19 cellular contexts compared by ENCODE assay signal in the genomic region with DNA sequence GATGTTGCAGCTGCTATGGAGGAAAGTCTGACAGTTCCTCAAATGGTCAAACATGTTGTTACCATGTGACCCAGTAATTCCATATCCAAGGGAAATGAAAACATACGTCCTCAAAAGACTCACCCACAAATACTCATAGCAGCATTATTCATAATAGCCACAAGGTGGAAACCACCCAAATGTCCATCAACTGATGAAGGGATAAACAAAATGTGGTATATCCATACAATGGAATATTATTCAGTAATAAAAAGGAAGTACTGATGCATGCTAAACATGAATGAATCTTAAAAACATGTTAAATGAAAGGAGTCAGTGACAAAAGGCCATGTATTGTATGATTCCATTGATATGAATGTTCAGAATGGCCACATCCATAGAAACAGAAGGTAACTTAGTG.
DNase-seq lines count a peak whose midpoint lies in the region; ATAC-seq and TF ChIP-seq lines count a peak whose summit lies in the region.
"Had no signal": no experiment of that assay in that cellular context is flagged by ENCODE, and none has a peak within 500 bp of the region (broad histone marks: within the 10 kb centered on the region; RNA-seq: fewer than 3 reads in every experiment).

No MANE protein-coding gene starts in this region.

- peaks cover 20% of the 10 kb centered on the region for H3K36me3 Mint-ChIP-seq in CD8-positive, alpha-beta T cell
- H3K36me3 Mint-ChIP-seq in endodermal cell (ENCODE audit: low read depth), result peaks cover 2% of the 10 kb centered on the region
- no peaks in the 10 kb centered on the region for H3K36me3 Mint-ChIP-seq in natural killer cell treated with Interleukin-12 subunit alpha and Interleukin-12 subunit beta and Interleukin-15 and Interleukin-18, amount 100 ng/mL, for 72 hours

- POLR2A ChIA-PET in CD8-positive, alpha-beta T cell (lab: Charles Lee), result no interaction called here
- POLR2A ChIA-PET in SK-N-SH (lab: Yijun Ruan, JAX), result no interaction called here

- peaks cover 73% of the 10 kb centered on the region for H3K4me1 Mint-ChIP-seq in CD8-positive, alpha-beta T cell (ENCODE audit: low read depth)
- peaks cover 45% of the 10 kb centered on the region for H3K4me1 Mint-ChIP-seq in endodermal cell
- peaks cover 51 to 53% of the 10 kb centered on the region in 2 donors for H3K4me1 Mint-ChIP-seq in natural killer cell treated with Interleukin-12 subunit alpha and Interleukin-12 subunit beta and Interleukin-15 and Interleukin-18, amount 100 ng/mL, for 72 hours (ENCODE audit: low read depth in 2 of 2)

- intact Hi-C loops in CD8-positive, alpha-beta T cell (cut with DNase I, micrococcal nuclease), result no loop called here

- TF ChIP-seq EP300 in SK-N-SH (IDR thresholded peaks at IDR 0.05; ENCODE audit: borderline replicate concordance in 1 of 2, low read depth in 1 of 2, low read length in 1 of 2), result no peak

- no peak overlapping the region for H3K4me3 Mint-ChIP-seq in CD8-positive, alpha-beta T cell
- H3K4me3 Mint-ChIP-seq in endodermal cell, result no peak overlapping the region
- H3K4me3 Mint-ChIP-seq in natural killer cell treated with Interleukin-12 subunit alpha and Interleukin-12 subunit beta and Interleukin-15 and Interleukin-18, amount 100 ng/mL, for 72 hours, result no peak overlapping the region
- H3K4me3 Mint-ChIP-seq: CD4-positive, CD25-positive, alpha-beta regulatory T cell; T-helper 17 cell had no signal

- no peak for TF ChIP-seq RAD21 in SK-N-SH (IDR thresholded peaks at IDR 0.05; ENCODE audit: low read length)

- H3K9ac ChIP-seq in SK-N-SH (no peak overlapping the region), endodermal cell (ENCODE audit: extremely low read depth, low read length, poor library complexity, severe bottlenecking) (no peak overlapping the region)

- no peak overlapping the region for H3K4me2 ChIP-seq in SK-N-SH

- no peak for TF ChIP-seq CTCF in CD8-positive, alpha-beta T cell (IDR thresholded peaks at IDR 0.05)
- TF ChIP-seq CTCF in SK-N-SH (IDR thresholded peaks at IDR 0.05), result peak; percentile 28; the same call in 1 of the 2 replicates
- TF ChIP-seq CTCF in endodermal cell (conservative IDR thresholded peaks at IDR 0.05), result peak; percentile 26

- H3K9me3 ChIP-seq in CD8-positive, alpha-beta T cell (ENCODE audit: low read length), result no peaks in the 10 kb centered on the region
- no peaks in the 10 kb centered on the region for H3K9me3 ChIP-seq in SK-N-SH
- peaks cover 6% of the 10 kb centered on the region for H3K9me3 ChIP-seq in endodermal cell (ENCODE audit: control insufficient read depth, low read length)

- ATAC-seq in CD8-positive, alpha-beta T cell, result no peak
- ATAC-seq in left lobe of liver, result no peak
- no peak for ATAC-seq in natural killer cell treated with Interleukin-12 subunit alpha and Interleukin-12 subunit beta and Interleukin-15 and Interleukin-18, amount 100 ng/mL, for 72 hours
- ATAC-seq: Panc1, Right ventricle myocardium inferior, T-helper 17 cell had no signal

- H3K4me1 ChIP-seq in CD8-positive, alpha-beta T cell (ENCODE audit: insufficient read depth, low read length), result peaks cover 17% of the 10 kb centered on the region
- peaks cover 0 to 18% of the 10 kb centered on the region in 2 experiments; a peak in 1 of 4 replicates for H3K4me1 ChIP-seq in SK-N-SH (ENCODE audit: control insufficient read depth in 1 of 2, insufficient read depth in 2 of 2, low read depth in 1 of 2, low read length in 1 of 2)
- peaks cover 10% of the 10 kb centered on the region for H3K4me1 ChIP-seq in endodermal cell (ENCODE audit: control insufficient read depth, insufficient read depth, low read length)

- no peaks in the 10 kb centered on the region for H3K27me3 ChIP-seq in CD8-positive, alpha-beta T cell (ENCODE audit: insufficient read depth, low read length)
- H3K27me3 ChIP-seq in SK-N-SH (ENCODE audit: insufficient read depth) (no peaks in the 10 kb centered on the region), endodermal cell (ENCODE audit: control insufficient read depth, insufficient read depth, low read length, poor library complexity, severe bottlenecking) (no peaks in the 10 kb centered on the region)

- no peak overlapping the region for H3K27ac ChIP-seq in CD8-positive, alpha-beta T cell (ENCODE audit: low read depth, low read length)
- H3K27ac ChIP-seq in SK-N-SH (ENCODE audit: low read depth in 2 of 2, low read length in 1 of 2) (no peak overlapping the region), endodermal cell (ENCODE audit: low read depth, low read length) (no peak overlapping the region)

- H3K27me3 Mint-ChIP-seq in CD8-positive, alpha-beta T cell (ENCODE audit: low read depth), result no peaks in the 10 kb centered on the region
- no peaks in the 10 kb centered on the region for H3K27me3 Mint-ChIP-seq in endodermal cell (ENCODE audit: insufficient read depth)
- H3K27me3 Mint-ChIP-seq in natural killer cell treated with Interleukin-12 subunit alpha and Interleukin-12 subunit beta and Interleukin-15 and Interleukin-18, amount 100 ng/mL, for 72 hours, result no peaks in the 10 kb centered on the region
- H3K27me3 Mint-ChIP-seq: CD4-positive, CD25-positive, alpha-beta regulatory T cell; T-helper 17 cell had no signal

- H3K27ac Mint-ChIP-seq in CD8-positive, alpha-beta T cell, result peak overlapping the region; percentile 55
- no peak overlapping the region for H3K27ac Mint-ChIP-seq in endodermal cell
- no peak overlapping the region for H3K27ac Mint-ChIP-seq in natural killer cell treated with Interleukin-12 subunit alpha and Interleukin-12 subunit beta and Interleukin-15 and Interleukin-18, amount 100 ng/mL, for 72 hours

- no peaks in the 10 kb centered on the region for H3K36me3 ChIP-seq in CD8-positive, alpha-beta T cell (ENCODE audit: insufficient read depth, low read length)
- H3K36me3 ChIP-seq in SK-N-SH (replicated peaks in 1 of 2; ENCODE audit: control insufficient read depth in 1 of 2, insufficient read depth in 2 of 2, low read length in 1 of 2) (no peaks in the 10 kb centered on the region), endodermal cell (ENCODE audit: control insufficient read depth, insufficient read depth, low read length) (no peaks in the 10 kb centered on the region)

- no peak overlapping the region for H2AFZ ChIP-seq in SK-N-SH (ENCODE audit: low read depth)

- 82% methylated on average over 1 of the region's 1 CpG for WGBS in SK-N-SH (ENCODE audit: low lambda C conversion rate)
- WGBS in endodermal cell (ENCODE audit: insufficient coverage in 1 of 2, insufficient read length in 1 of 2), 2 experiments, result 92% methylated on average over 1 of the region's 1 CpG; no CpG with 5 or more reads in 1 of the 2 experiments

- H3K4me3 ChIP-seq in CD8-positive, alpha-beta T cell (ENCODE audit: low read depth, low read length), result no peak overlapping the region
- H3K4me3 ChIP-seq in SK-N-SH (ENCODE audit: low read depth in 2 of 2, low read length in 1 of 2) (no peak overlapping the region), endodermal cell (ENCODE audit: low read length) (no peak overlapping the region)

- peaks cover 4% of the 10 kb centered on the region for H3K9me3 Mint-ChIP-seq in CD8-positive, alpha-beta T cell
- peaks cover 10% of the 10 kb centered on the region for H3K9me3 Mint-ChIP-seq in endodermal cell
- H3K9me3 Mint-ChIP-seq in natural killer cell treated with Interleukin-12 subunit alpha and Interleukin-12 subunit beta and Interleukin-15 and Interleukin-18, amount 100 ng/mL, for 72 hours, result no peaks in the 10 kb centered on the region

- DNase-seq in CD8-positive, alpha-beta T cell, result no peak
- DNase-seq in ELR (ENCODE audit: low read depth), result peak; percentile 32
- no peak for DNase-seq in SK-N-SH
- DNase-seq in endodermal cell, result no peak
- no peak for DNase-seq in left lobe of liver (ENCODE audit: low spot score)
- DNase-seq in natural killer cell treated with Interleukin-12 subunit alpha and Interleukin-12 subunit beta and Interleukin-15 and Interleukin-18, amount 100 ng/mL, for 72 hours (ENCODE audit: low spot score), result no peak
- DNase-seq in SIG-M5 (lab: John Stamatoyannopoulos, UW), result no peak
- DNase-seq: CD4-positive, CD25-positive, alpha-beta regulatory T cell; GOT3; IMR-90; Kasumi-1; NCI-H1436; NCI-H2029; NCI-H2171; NCI-H446 treated with DMSO at 0.1 percent for 48 hours; NCI-H82; T-helper 17 cell had no signal

- H3K9me2 ChIP-seq in SK-N-SH, result no peaks in the 10 kb centered on the region

- no peaks in the 10 kb centered on the region for H3F3A ChIP-seq in SK-N-SH (replicated peaks; ENCODE audit: insufficient read depth)

- H3K79me2 ChIP-seq in SK-N-SH (ENCODE audit: insufficient read depth), result no peaks in the 10 kb centered on the region; the same call in 1 of the 2 replicates

- H4K20me1 ChIP-seq in SK-N-SH (ENCODE audit: insufficient read depth), result no peaks in the 10 kb centered on the region

- CTCF ChIA-PET in CD8-positive, alpha-beta T cell (lab: Charles Lee), result interaction anchor here (1.1 to 1.5 kb wide), 3 partner anchors 15 to 143 kb away, joined by 3 to 4 read pairs (median 3); no protein-coding TSS in a partner anchor
- CTCF ChIA-PET in SK-N-SH (lab: Yijun Ruan, JAX), result interaction anchor here (0.7 to 1.5 kb wide), 4 partner anchors 8 to 139 kb away, joined by 3 to 6 read pairs (median 4); no protein-coding TSS in a partner anchor

TF ChIP-seq in SK-N-SH, 30 proteins besides CTCF, POLR2A, EP300 and RAD21:
- TF ChIP-seq RCOR1 (IDR thresholded peaks at IDR 0.05; ENCODE audit: low read length) (no peak), EZH2phosphoT487 (IDR thresholded peaks at IDR 0.05; ENCODE audit: borderline replicate concordance, low read depth) (no peak), RXRA (IDR thresholded peaks at IDR 0.05; ENCODE audit: borderline replicate concordance, low read depth) (no peak), TCF12 (IDR thresholded peaks at IDR 0.05) (no peak), FOXJ3 (CRISPR knock-in tag; IDR thresholded peaks at IDR 0.05) (no peak), FOXM1 (IDR thresholded peaks at IDR 0.05; ENCODE audit: low read depth) (no peak)
- TF ChIP-seq, protein P1, sequence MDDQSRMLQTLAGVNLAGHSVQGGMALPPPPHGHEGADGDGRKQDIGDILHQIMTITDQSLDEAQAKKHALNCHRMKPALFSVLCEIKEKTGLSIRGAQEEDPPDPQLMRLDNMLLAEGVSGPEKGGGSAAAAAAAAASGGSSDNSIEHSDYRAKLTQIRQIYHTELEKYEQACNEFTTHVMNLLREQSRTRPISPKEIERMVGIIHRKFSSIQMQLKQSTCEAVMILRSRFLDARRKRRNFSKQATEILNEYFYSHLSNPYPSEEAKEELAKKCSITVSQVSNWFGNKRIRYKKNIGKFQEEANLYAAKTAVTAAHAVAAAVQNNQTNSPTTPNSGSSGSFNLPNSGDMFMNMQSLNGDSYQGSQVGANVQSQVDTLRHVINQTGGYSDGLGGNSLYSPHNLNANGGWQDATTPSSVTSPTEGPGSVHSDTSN (IDR thresholded peaks at IDR 0.05), result no peak
